ENCODE assay signal across 18 cellular contexts in the genomic region with DNA sequence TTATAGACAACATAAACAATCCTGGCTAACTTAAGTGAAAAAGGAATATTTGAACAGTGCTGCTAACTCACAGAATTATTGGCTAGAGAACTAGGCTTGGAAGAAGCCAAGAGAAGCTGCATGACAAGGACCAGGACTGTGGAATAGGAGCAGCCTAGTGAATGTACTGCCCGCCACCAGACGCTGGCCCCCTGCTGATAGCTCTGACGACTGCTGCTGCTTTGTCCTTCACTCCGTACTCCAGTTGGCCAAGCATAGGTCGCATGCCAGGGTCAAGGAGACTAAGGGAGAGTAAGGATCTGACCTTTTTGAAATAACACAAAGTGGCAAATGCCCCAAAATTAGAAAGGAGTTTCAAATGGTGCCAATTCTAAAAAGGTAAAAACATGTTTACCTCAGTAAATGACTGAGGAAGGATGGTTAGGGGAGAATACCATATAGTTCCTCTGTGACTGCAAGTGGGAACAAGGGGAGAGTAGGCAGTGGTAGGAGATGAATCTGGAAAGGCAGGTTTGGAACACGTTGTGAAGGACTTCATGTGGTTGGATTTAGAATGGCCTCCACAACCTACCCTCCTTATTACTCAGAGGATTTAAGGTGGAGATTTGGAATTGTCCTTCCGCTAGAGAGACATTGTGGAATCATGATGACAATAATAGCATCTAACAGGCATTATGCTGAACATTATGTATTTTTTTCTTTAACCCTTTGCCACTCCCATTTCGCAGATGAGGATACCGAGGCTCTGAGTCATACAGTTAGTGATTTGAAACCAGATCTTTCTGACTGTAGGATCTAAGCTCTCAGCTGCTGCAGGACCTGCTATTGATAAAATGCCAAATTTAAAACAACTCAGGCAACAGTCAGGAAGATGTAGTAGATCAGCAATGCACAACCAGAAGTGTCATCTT. TPM values are rescaled to one million over a fixed set of nuclear protein-coding genes. Genes with fewer than 3 reads are reported as not detected.
DNase-seq lines count a peak whose midpoint lies in the region; ATAC-seq and TF ChIP-seq lines count a peak whose summit lies in the region.
"Had no signal": no experiment of that assay in that cellular context is flagged by ENCODE, and none has a peak within 500 bp of the region (broad histone marks: within the 10 kb centered on the region; RNA-seq: fewer than 3 reads in every experiment).

No MANE protein-coding gene starts in this region.

- H3K4me3 Mint-ChIP-seq in WTC11 (no peak overlapping the region), CD14-positive monocyte (no peak overlapping the region)
- H3K4me3 Mint-ChIP-seq: activated CD4-positive, alpha-beta memory T cell treated with anti-CD3 and anti-CD28 coated beads, Interleukin-2, amount 10 ng/mL, durations not matched to agents 7 days and 5 days; effector memory CD8-positive, alpha-beta T cell; naive thymus-derived CD8-positive, alpha-beta T cell; type B pancreatic cell had no signal

- peaks cover 38% of the 10 kb centered on the region for H3K4me1 ChIP-seq in osteoblast (ENCODE audit: insufficient read depth, low read length)

- TF ChIP-seq CTCF in WTC11 (IDR thresholded peaks at IDR 0.05) (no peak), fibroblast of the aortic adventitia (IDR thresholded peaks at IDR 0.05; ENCODE audit: insufficient read depth, low read length) (no peak), osteoblast (IDR thresholded peaks at IDR 0.05; ENCODE audit: extremely low read depth, low read depth, low read length) (no peak), omental fat pad (IDR thresholded peaks at IDR 0.05) (no peak), CD14-positive monocyte (IDR thresholded peaks at IDR 0.05) (no peak)

- H3K9me3 Mint-ChIP-seq in WTC11, result no peaks in the 10 kb centered on the region
- peaks cover 0 to 2% (median 0%) of the 10 kb centered on the region in 7 donors for H3K9me3 Mint-ChIP-seq in CD14-positive monocyte
- H3K9me3 Mint-ChIP-seq: activated CD4-positive, alpha-beta memory T cell treated with anti-CD3 and anti-CD28 coated beads, Interleukin-2, amount 10 ng/mL, durations not matched to agents 7 days and 5 days; activated T-helper 2 cell treated with anti-CD3 and anti-CD28 coated beads, Interferon-gamma antibody, Interleukin-2, Interleukin-4, amounts not matched to agents 10 μg/mL and 5 μg/mL and 100 μg/mL, durations not matched to agents 14 hours and 24 hours and 36 hours; effector memory CD8-positive, alpha-beta T cell; naive thymus-derived CD8-positive, alpha-beta T cell; type B pancreatic cell had no signal

- H3K27ac Mint-ChIP-seq in WTC11 (peak overlapping the region; percentile 4; the same call in 1 of the 2 replicates), CD14-positive monocyte (peak overlapping the region in 1 of 7 donors; percentile 55)
- H3K27ac Mint-ChIP-seq: activated CD4-positive, alpha-beta memory T cell treated with anti-CD3 and anti-CD28 coated beads, Interleukin-2, amount 10 ng/mL, durations not matched to agents 7 days and 5 days; activated T-helper 2 cell treated with anti-CD3 and anti-CD28 coated beads, Interferon-gamma antibody, Interleukin-2, Interleukin-4, amounts not matched to agents 10 μg/mL and 5 μg/mL and 100 μg/mL, durations not matched to agents 14 hours and 24 hours and 36 hours; effector memory CD8-positive, alpha-beta T cell; naive thymus-derived CD8-positive, alpha-beta T cell; type B pancreatic cell had no signal

- POLR2A ChIA-PET in WTC11 (lab: Charles Lee), result no interaction called here

- DNase-seq in NCI-H2227 (lab: John Stamatoyannopoulos, UW; ENCODE audit: unreplicated experiment), result peak; percentile 32
- no peak for DNase-seq in NCI-H2227 treated with DMSO at 0.1 percent for 48 hours (lab: John Stamatoyannopoulos, UW)
- DNase-seq in WTC11 (ENCODE audit: low spot score), result peak; percentile 60
- peak; percentile 32 for DNase-seq in fibroblast of the aortic adventitia (ENCODE audit: low read depth)
- DNase-seq in osteoblast (ENCODE audit: insufficient read length, low spot score, missing footprints), result no peak
- no peak for DNase-seq in omental fat pad (ENCODE audit: low spot score)
- DNase-seq in CD14-positive monocyte (ENCODE audit: low spot score), result no peak
- no peak for DNase-seq in NCI-H1048 (lab: John Stamatoyannopoulos, UW)
- DNase-seq: activated CD4-positive, alpha-beta memory T cell treated with anti-CD3 and anti-CD28 coated beads, Interleukin-2, amount 10 ng/mL, durations not matched to agents 7 days and 5 days; DMS79 treated with DMSO at 0.1 percent for 48 hours; effector memory CD8-positive, alpha-beta T cell; naive thymus-derived CD8-positive, alpha-beta T cell; NCI-H2081; stimulated activated CD4-positive, alpha-beta T cell treated with anti-CD3 and anti-CD28 coated beads, Interleukin-4, amount 100 ng/mL, for 4 hours had no signal

- ATAC-seq in WTC11 (peak; percentile 90), omental fat pad (ENCODE audit: low FRiP score) (no peak)
- ATAC-seq: effector memory CD8-positive, alpha-beta T cell; naive thymus-derived CD8-positive, alpha-beta T cell had no signal

- no peaks in the 10 kb centered on the region for H3K27me3 ChIP-seq in osteoblast (ENCODE audit: insufficient read depth, low read length)

- no peak overlapping the region for H3K4me2 ChIP-seq in osteoblast (ENCODE audit: insufficient read depth, low read length)

- H3K27me3 Mint-ChIP-seq in WTC11 (ENCODE audit: low read depth), result no peaks in the 10 kb centered on the region
- H3K27me3 Mint-ChIP-seq in CD14-positive monocyte (ENCODE audit: low read depth in 3 of 3), result no peaks in the 10 kb centered on the region
- H3K27me3 Mint-ChIP-seq: activated CD4-positive, alpha-beta memory T cell treated with anti-CD3 and anti-CD28 coated beads, Interleukin-2, amount 10 ng/mL, durations not matched to agents 7 days and 5 days; effector memory CD8-positive, alpha-beta T cell; naive thymus-derived CD8-positive, alpha-beta T cell; type B pancreatic cell had no signal

- no peak overlapping the region for H3K4me3 ChIP-seq in fibroblast of the aortic adventitia (ENCODE audit: low read depth, low read length)
- H3K4me3 ChIP-seq in osteoblast (ENCODE audit: insufficient read depth, low read length), result no peak overlapping the region

- intact Hi-C loops in CD14-positive monocyte (cut with micrococcal nuclease), result no loop called here

- peaks cover 28% of the 10 kb centered on the region for H3K36me3 ChIP-seq in osteoblast (ENCODE audit: insufficient read depth, low read length)

- no peaks in the 10 kb centered on the region for H4K20me1 ChIP-seq in osteoblast (ENCODE audit: insufficient read depth, low read length)

- CTCF ChIA-PET in WTC11 (lab: Charles Lee), result no interaction called here

- H3K36me3 Mint-ChIP-seq in WTC11 (peaks cover 25% of the 10 kb centered on the region), CD14-positive monocyte (peaks cover 58 to 69% of the 10 kb centered on the region in 2 donors)

- no peaks in the 10 kb centered on the region for H3K9me3 ChIP-seq in osteoblast (ENCODE audit: low read depth, low read length)

- H3K4me1 Mint-ChIP-seq in WTC11 (peaks cover 9% of the 10 kb centered on the region), CD14-positive monocyte (no peaks in the 10 kb centered on the region)

- no peak overlapping the region for H2AFZ ChIP-seq in osteoblast (ENCODE audit: low read length)

- H3K79me2 ChIP-seq in osteoblast (ENCODE audit: insufficient read depth, low read length), result no peaks in the 10 kb centered on the region

- H3K27ac ChIP-seq in osteoblast (ENCODE audit: low read depth, low read length), result peak overlapping the region; percentile 56
- H3K27ac ChIP-seq: 22Rv1, C4-2B had no signal

TF ChIP-seq in WTC11, 78 proteins besides CTCF, POLR2A, EP300 and RAD21 (continues in another document):
- TF ChIP-seq FOXP1 (CRISPR knock-in tag; IDR thresholded peaks at IDR 0.05; ENCODE audit: borderline replicate concordance) (no peak), NR2C2 (CRISPR knock-in tag; IDR thresholded peaks at IDR 0.05) (no peak)
- TF ChIP-seq, protein P1, sequence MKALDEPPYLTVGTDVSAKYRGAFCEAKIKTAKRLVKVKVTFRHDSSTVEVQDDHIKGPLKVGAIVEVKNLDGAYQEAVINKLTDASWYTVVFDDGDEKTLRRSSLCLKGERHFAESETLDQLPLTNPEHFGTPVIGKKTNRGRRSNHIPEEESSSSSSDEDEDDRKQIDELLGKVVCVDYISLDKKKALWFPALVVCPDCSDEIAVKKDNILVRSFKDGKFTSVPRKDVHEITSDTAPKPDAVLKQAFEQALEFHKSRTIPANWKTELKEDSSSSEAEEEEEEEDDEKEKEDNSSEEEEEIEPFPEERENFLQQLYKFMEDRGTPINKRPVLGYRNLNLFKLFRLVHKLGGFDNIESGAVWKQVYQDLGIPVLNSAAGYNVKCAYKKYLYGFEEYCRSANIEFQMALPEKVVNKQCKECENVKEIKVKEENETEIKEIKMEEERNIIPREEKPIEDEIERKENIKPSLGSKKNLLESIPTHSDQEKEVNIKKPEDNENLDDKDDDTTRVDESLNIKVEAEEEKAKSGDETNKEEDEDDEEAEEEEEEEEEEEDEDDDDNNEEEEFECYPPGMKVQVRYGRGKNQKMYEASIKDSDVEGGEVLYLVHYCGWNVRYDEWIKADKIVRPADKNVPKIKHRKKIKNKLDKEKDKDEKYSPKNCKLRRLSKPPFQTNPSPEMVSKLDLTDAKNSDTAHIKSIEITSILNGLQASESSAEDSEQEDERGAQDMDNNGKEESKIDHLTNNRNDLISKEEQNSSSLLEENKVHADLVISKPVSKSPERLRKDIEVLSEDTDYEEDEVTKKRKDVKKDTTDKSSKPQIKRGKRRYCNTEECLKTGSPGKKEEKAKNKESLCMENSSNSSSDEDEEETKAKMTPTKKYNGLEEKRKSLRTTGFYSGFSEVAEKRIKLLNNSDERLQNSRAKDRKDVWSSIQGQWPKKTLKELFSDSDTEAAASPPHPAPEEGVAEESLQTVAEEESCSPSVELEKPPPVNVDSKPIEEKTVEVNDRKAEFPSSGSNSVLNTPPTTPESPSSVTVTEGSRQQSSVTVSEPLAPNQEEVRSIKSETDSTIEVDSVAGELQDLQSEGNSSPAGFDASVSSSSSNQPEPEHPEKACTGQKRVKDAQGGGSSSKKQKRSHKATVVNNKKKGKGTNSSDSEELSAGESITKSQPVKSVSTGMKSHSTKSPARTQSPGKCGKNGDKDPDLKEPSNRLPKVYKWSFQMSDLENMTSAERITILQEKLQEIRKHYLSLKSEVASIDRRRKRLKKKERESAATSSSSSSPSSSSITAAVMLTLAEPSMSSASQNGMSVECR (CRISPR knock-in tag; IDR thresholded peaks at IDR 0.05; ENCODE audit: borderline replicate concordance), result no peak

RNA-seq across cellular contexts. Expression of a gene that starts 19.5 kb away (rescaled TPM):
- 35.4 to 37.4 TPM (median 36.7 TPM) in 3 replicates for total RNA-seq in WTC11 (2021)
- 47.6 and 57.6 TPM in 2 replicates for total RNA-seq in fibroblast of the aortic adventitia (ENCODE audit: low replicate concordance)
- 43.1 and 55.7 TPM in 2 replicates for total RNA-seq in osteoblast
- 10 to 100 TPM; 13.0 to 38.3 (median 29.3) TPM for total RNA-seq in omental fat pad
- 10 to 100 TPM; 22.0 to 25.6 TPM for polyA plus RNA-seq in CD14-positive monocyte

RNA-seq across cellular contexts. Expression of a gene that starts 19.8 kb away (rescaled TPM):
- total RNA-seq in WTC11 (2021) (9.4 to 12.8 TPM (median 10.5 TPM) in 3 replicates), fibroblast of the aortic adventitia (ENCODE audit: low replicate concordance) (22.7 and 74.7 TPM in 2 replicates), osteoblast (56.8 and 66.3 TPM in 2 replicates), omental fat pad (10 to 100 TPM; 37.9 to 73.0 (median 52.9) TPM)
- 10 to 100 TPM; 15.3 to 16.8 TPM for polyA plus RNA-seq in CD14-positive monocyte

Comparison
In these comparisons a context has a peak if more than half of its experiments do, and no peak if none do; other contexts are left out.
1. DNase-seq: peak in NCI-H2227 (single experiment), WTC11 (single experiment) and fibroblast of the aortic adventitia (single experiment); none in NCI-H2227 treated with DMSO at 0.1 percent for 48 hours (single experiment), osteoblast (single experiment), omental fat pad (single experiment), CD14-positive monocyte (single experiment) and NCI-H1048 (single experiment).